In the genomic region with DNA sequence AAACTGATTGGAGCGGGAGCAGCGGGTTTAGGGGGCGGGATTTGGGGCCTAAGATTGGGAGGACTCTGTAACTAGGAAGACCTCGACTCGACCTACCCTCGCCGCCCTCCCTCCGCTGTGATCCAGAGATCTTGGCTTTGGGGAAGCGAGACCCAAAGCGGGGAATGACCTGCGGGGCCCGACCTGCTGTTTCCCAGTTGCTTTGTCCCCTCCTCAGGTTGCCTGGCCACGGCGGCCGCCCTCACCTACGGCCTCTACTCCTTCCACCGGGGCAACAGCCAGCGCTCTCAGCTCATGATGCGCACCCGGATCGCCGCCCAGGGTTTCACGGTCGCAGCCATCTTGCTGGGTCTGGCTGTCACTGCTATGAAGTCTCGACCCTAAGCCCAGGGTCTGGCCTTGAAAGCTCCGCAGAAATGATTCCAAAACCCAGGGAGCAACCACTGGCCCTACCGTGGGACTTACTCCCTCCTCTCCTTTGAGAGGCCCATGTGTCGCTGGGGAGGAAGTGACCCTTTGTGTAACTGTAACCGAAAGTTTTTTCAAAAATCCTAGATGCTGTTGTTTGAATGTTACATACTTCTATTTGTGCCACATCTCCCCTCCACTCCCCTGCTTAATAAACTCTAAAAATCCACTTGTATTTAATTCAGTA, we compare ENCODE assay signal across 8 cellular contexts. TPM values are rescaled to one million over a fixed set of nuclear protein-coding genes. Genes with fewer than 3 reads are reported as not detected.
DNase-seq lines count a peak whose midpoint lies in the region; ATAC-seq, FAIRE-seq and TF ChIP-seq lines count a peak whose summit lies in the region.

No MANE protein-coding gene starts in this region.

- no peaks in the 10 kb centered on the region for H3K27me3 ChIP-seq in A673 (replicated peaks; ENCODE audit: insufficient read depth, low read depth, low read length, poor library complexity)
- no peaks in the 10 kb centered on the region for H3K27me3 ChIP-seq in pancreas

- H3K4me1 ChIP-seq in A673 (ENCODE audit: insufficient read depth, low read length, poor library complexity, severe bottlenecking): peaks cover 13% of the 10 kb centered on the region
- H3K4me1 ChIP-seq in pancreas: peaks cover 0 to 24% (median 0%) of the 10 kb centered on the region in 3 donors

- peaks cover 25% of the 10 kb centered on the region for H3K36me3 ChIP-seq in A673 (ENCODE audit: insufficient read depth, low read length, poor library complexity, severe bottlenecking)
- peaks cover 0 to 12% (median 6%) of the 10 kb centered on the region in 3 donors for H3K36me3 ChIP-seq in pancreas

- BruUV-seq in A673 (replicated peaks; lab: Mats Ljungman, UMichigan): TSS peak; percentile 97

- peaks cover 26 to 36% (median 36%) of the 10 kb centered on the region in 3 donors for H3K4me1 Mint-ChIP-seq in T-cell

- intact Hi-C loops in A673 (cut with micrococcal nuclease; ENCODE audit: unreplicated experiment): loop anchor here (5.0 kb wide), 1 partner anchor 148 kb away; a partner anchor contains a TSS
- intact Hi-C loops in pancreas (cut with DNase I): no loop called here

- no peaks in the 10 kb centered on the region for H3K9me3 ChIP-seq in A673 (ENCODE audit: low read depth, low read length, poor library complexity, severe bottlenecking)
- no peaks in the 10 kb centered on the region for H3K9me3 ChIP-seq in pancreas

- peaks cover 27% of the 10 kb centered on the region for H3K36me3 Mint-ChIP-seq in T-cell

- no peaks in the 10 kb centered on the region for H3K9me3 Mint-ChIP-seq in T-cell

- H3K4me3 ChIP-seq in A673 (ENCODE audit: low read depth, low read length, poor library complexity, severe bottlenecking) (peak overlapping the region; percentile 95), fibroblast of the aortic adventitia (ENCODE audit: low read depth, low read length) (peak overlapping the region; percentile 71), pancreas (peak overlapping the region; percentile 31 to 96 (median 75))

- no peaks in the 10 kb centered on the region for H3K27me3 Mint-ChIP-seq in T-cell

- no peak for TF ChIP-seq CTCF in A673 (conservative IDR thresholded peaks at IDR 0.05; ENCODE audit: low read depth, low read length)
- TF ChIP-seq CTCF in fibroblast of the aortic adventitia (IDR thresholded peaks at IDR 0.05; ENCODE audit: insufficient read depth, low read length): no peak
- no peak for TF ChIP-seq CTCF in pancreas (IDR thresholded peaks at IDR 0.05)

- CTCF ChIA-PET in A673 (lab: Charles Lee): no interaction called here
- CTCF ChIA-PET in T-cell (lab: Charles Lee): interaction anchor here in 1 of 2 donors (0.6 to 2.0 kb wide), 3 partner anchors 25 to 58 kb away, joined by 6 to 12 read pairs (median 7); a partner anchor contains a TSS

- 0% methylated on average over 27 to 29 of the region's 29 CpGs for WGBS in pancreas, 2 donors

- H3K27ac Mint-ChIP-seq in T-cell: peak overlapping the region; percentile 100

- H3K27ac ChIP-seq in A673 (ENCODE audit: low read depth, low read length, poor library complexity, severe bottlenecking) (peak overlapping the region; percentile 99), pancreas (peak overlapping the region; percentile 89 to 93 (median 91))

- POLR2A ChIA-PET in A673 (lab: Charles Lee; ENCODE audit: low non-redundant PET) (no interaction called here), T-cell (lab: Charles Lee) (interaction anchor here in 1 of 2 donors (0.6 kb wide), 1 partner anchor 185 kb away, joined by 5 read pairs; no protein-coding TSS in a partner anchor)

- DNase-seq in A673 (ENCODE audit: low spot score): no peak
- DNase-seq in T-cell: no peak
- no peak for DNase-seq in fibroblast of the aortic adventitia (ENCODE audit: low read depth)
- no peak for DNase-seq in pancreas
- no peak for DNase-seq in stimulated activated CD4-positive, alpha-beta T cell treated with anti-CD3 and anti-CD28 coated beads, Interleukin-4, amount 100 ng/mL, for 1 hour
- no peak for DNase-seq in NCI-H187 treated with DMSO at 0.1 percent for 48 hours (lab: John Stamatoyannopoulos, UW)

- FAIRE-seq in pancreas (lab: Jason Lieb, UNC): no peak

- ATAC-seq in GM18868 (IDR thresholded peaks at IDR 0.05; ENCODE audit: unreplicated experiment) (peak; percentile 32), HG03045 (IDR thresholded peaks at IDR 0.05; ENCODE audit: unreplicated experiment) (peak; percentile 21), T-cell (replicated peaks in 1 of 4) (peak; percentile 40 to 44 (median 42)), pancreas (peak; percentile 36 to 55 (median 46))

- H3K4me3 Mint-ChIP-seq in T-cell: peak overlapping the region; percentile 89 to 99 (median 95)

RNA-seq across cellular contexts. Expression of a gene that starts 0.7 kb away (rescaled TPM):
- 80.3 and 81.7 TPM in 2 replicates for total RNA-seq in A673 (2021)
- 100 to 1,000 TPM in 2 of 5 donors, 10 to 100 TPM in 3; 88.5 to 117 (median 95.4) TPM for total RNA-seq in T-cell
- total RNA-seq in fibroblast of the aortic adventitia (ENCODE audit: low replicate concordance): 23.2 and 51.9 TPM in 2 replicates
- 10 to 100 TPM; 30.0 to 47.4 (median 44.4) TPM for total RNA-seq in pancreas
- 100 to 1,000 TPM; 101 to 109 TPM for polyA plus RNA-seq in pancreas

RNA-seq across cellular contexts. Expression of a gene that starts 0.8 kb away (rescaled TPM):
- total RNA-seq in A673 (2021) (57.7 and 66.0 TPM in 2 replicates), T-cell (10 to 100 TPM; 10.4 to 29.3 (median 28.3) TPM), fibroblast of the aortic adventitia (ENCODE audit: low replicate concordance) (17.0 and 44.2 TPM in 2 replicates), pancreas (10 to 100 TPM in 2 of 6 donors, 1 to 10 TPM in 4; 4.7 to 13.3 (median 7.9) TPM)
- polyA plus RNA-seq in pancreas: 10 to 100 TPM; 18.4 to 23.2 TPM

RNA-seq across cellular contexts. Expression of a gene that starts 24.0 kb away (rescaled TPM):
- 13.6 and 15.8 TPM in 2 replicates for total RNA-seq in A673 (2021)
- 10 to 100 TPM in 4 of 5 donors, 1 to 10 TPM in 1; 9.9 to 20.0 (median 18.0) TPM for total RNA-seq in T-cell
- total RNA-seq in fibroblast of the aortic adventitia (ENCODE audit: low replicate concordance): 9.3 and 19.9 TPM in 2 replicates
- 1 to 10 TPM in 5 of 6 donors, under 1 TPM in 1; 0.95 to 5.3 (median 1.7) TPM for total RNA-seq in pancreas
- 1 to 10 TPM; 3.0 to 4.0 TPM for polyA plus RNA-seq in pancreas

RNA-seq across cellular contexts. Expression of a gene that starts 27.1 kb away (rescaled TPM):
- total RNA-seq in A673 (2021) (48.9 and 61.8 TPM in 2 replicates), T-cell (10 to 100 TPM; 43.9 to 73.5 (median 45.6) TPM), fibroblast of the aortic adventitia (ENCODE audit: low replicate concordance) (49.3 and 76.5 TPM in 2 replicates), pancreas (10 to 100 TPM; 28.6 to 42.3 (median 32.6) TPM)
- 10 to 100 TPM; 64.9 to 92.0 TPM for polyA plus RNA-seq in pancreas

RNA-seq across cellular contexts. Expression of a gene that starts 27.7 kb away (rescaled TPM):
- total RNA-seq in A673 (2021): 99.3 and 102 TPM in 2 replicates
- 10 to 100 TPM; 66.4 to 79.3 (median 72.8) TPM for total RNA-seq in T-cell
- 33.7 and 81.8 TPM in 2 replicates for total RNA-seq in fibroblast of the aortic adventitia (ENCODE audit: low replicate concordance)
- 10 to 100 TPM; 37.0 to 58.5 (median 42.2) TPM for total RNA-seq in pancreas
- polyA plus RNA-seq in pancreas: 10 to 100 TPM; 28.7 to 43.3 TPM
